Comparison of ENCODE assay signal across 9 cellular contexts in the genomic region with DNA sequence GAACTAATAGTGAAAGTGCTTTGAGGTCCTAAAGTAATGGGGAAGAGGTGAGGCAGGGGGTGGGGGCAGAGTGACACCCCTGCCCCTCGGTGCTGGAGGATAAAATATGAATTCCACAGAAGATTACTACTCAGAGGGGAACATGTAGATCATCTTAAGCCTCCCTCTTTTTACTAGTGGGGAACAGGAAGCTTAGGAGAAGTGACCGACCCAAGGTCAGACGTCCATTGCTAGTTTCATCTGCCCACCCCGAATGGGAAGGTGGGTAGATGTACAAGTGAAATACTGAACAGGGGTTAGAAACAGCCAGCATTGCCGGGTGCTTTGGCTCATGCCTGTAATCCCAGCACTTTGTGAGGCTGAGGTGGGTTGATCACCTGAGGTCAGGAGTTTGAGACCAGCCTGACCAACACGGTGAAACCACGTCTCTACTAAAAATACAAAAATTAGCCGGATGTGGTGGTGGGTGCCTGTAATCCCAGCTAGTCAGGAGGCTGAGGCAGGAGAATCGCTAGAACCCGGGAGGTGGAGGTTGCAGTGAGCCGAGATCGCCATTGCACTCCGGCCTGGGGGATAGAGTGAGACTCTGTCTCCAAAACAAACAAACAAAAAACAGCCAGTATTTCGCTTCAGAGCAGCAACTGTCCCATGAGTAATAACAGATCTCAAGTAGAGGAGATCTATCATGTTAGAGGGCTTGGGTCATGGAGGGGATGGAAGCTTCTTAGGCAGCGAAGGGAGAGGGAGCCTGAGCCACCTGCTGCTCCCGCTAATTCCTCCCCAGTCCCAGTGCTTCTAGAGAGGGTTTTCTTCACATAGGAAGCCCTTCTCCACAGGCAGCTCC. TPM values are rescaled to one million over a fixed set of nuclear protein-coding genes. Genes with fewer than 3 reads are reported as not detected.
DNase-seq lines count a peak whose midpoint lies in the region; ATAC-seq, FAIRE-seq and TF ChIP-seq lines count a peak whose summit lies in the region.
"Had no signal": no experiment of that assay in that cellular context is flagged by ENCODE, and none has a peak within 500 bp of the region (broad histone marks: within the 10 kb centered on the region; RNA-seq: fewer than 3 reads in every experiment).

No MANE protein-coding gene starts in this region.

- no peak for DNase-seq in activated naive CD4-positive, alpha-beta T cell treated with anti-CD3 and anti-CD28 coated beads for 36 hours
- no peak for DNase-seq in activated naive CD4-positive, alpha-beta T cell (lab: John Stamatoyannopoulos, UW)
- DNase-seq in K562 (ENCODE audit: extremely low read depth in 1 of 4, low spot score in 3 of 4) (no peak), mesenchymal stem cell (peak; percentile 60), tibial nerve (ENCODE audit: low spot score in 2 of 2) (no peak), SKM-1 treated with dmso at 0.1 percent for 144 hours (lab: John Stamatoyannopoulos, UW; ENCODE audit: unreplicated experiment) (no peak), amygdala (lab: John Stamatoyannopoulos, UW) (no peak)
- DNase-seq: DMS 273 treated with DMSO at 0.1 percent for 48 hours had no signal

- intact Hi-C loops in activated naive CD4-positive, alpha-beta T cell treated with anti-CD3 and anti-CD28 coated beads for 36 hours (cut with micrococcal nuclease), result loop anchor here (1.0 to 10.0 kb wide), 3 partner anchors 217 to 503 kb away; partner anchors contain the start of gene STARD3
- intact Hi-C loops in K562 (cut with micrococcal nuclease), result no loop called here

- TF ChIP-seq RAD21 in K562 (CRISPR knock-in tag; conservative IDR thresholded peaks at IDR 0.05 in 1 of 2, IDR thresholded peaks at IDR 0.05 in 1 of 2), result no peak

- peaks cover 91% of the 10 kb centered on the region for H3K4me1 Mint-ChIP-seq in activated naive CD4-positive, alpha-beta T cell treated with anti-CD3 and anti-CD28 coated beads for 36 hours (ENCODE audit: low read depth)

- H2AFZ ChIP-seq in K562 (ENCODE audit: low read depth, low read length) (peak overlapping the region; percentile 91), mesenchymal stem cell (ENCODE audit: low read depth, low read length) (no peak overlapping the region)

- H3K4me1 ChIP-seq in K562 (replicated peaks in 1 of 2; ENCODE audit: control insufficient read depth in 2 of 2, insufficient read depth in 2 of 2, low read length in 2 of 2) (peaks cover 50 to 53% of the 10 kb centered on the region in 2 experiments), mesenchymal stem cell (ENCODE audit: control insufficient read depth, insufficient read depth, low read depth, low read length) (peaks cover 23% of the 10 kb centered on the region), tibial nerve (peaks cover 11 to 80% (median 79%) of the 10 kb centered on the region in 4 donors)

- ATAC-seq in K562 (no peak), GM21528 (IDR thresholded peaks at IDR 0.05; ENCODE audit: low FRiP score, unreplicated experiment) (no peak)

- H3K36me3 ChIP-seq in K562 (ENCODE audit: control insufficient read depth, insufficient read depth, low read length), result peaks cover 21% of the 10 kb centered on the region; the same call in 2 of the 3 replicates
- peaks cover 10 to 15% of the 10 kb centered on the region in 2 experiments for H3K36me3 ChIP-seq in mesenchymal stem cell (ENCODE audit: control insufficient read depth in 1 of 2, insufficient read depth in 2 of 2, low read depth in 1 of 2, low read length in 2 of 2)
- H3K36me3 ChIP-seq in tibial nerve, result peaks cover 0 to 10% (median 9%) of the 10 kb centered on the region in 3 donors

- H3K9me3 ChIP-seq in K562 (replicated peaks; ENCODE audit: control insufficient read depth, insufficient read depth, low read depth, low read length) (no peaks in the 10 kb centered on the region), mesenchymal stem cell (ENCODE audit: control insufficient read depth, low read length) (no peaks in the 10 kb centered on the region), tibial nerve (no peaks in the 10 kb centered on the region)

- TF ChIP-seq EP300 in K562 (IDR thresholded peaks at IDR 0.05; ENCODE audit: low read length) (no peak), tibial nerve (IDR thresholded peaks at IDR 0.05) (no peak)

- H4K91ac ChIP-seq in mesenchymal stem cell (ENCODE audit: low read length), result no peak overlapping the region

- H3K79me1 ChIP-seq in mesenchymal stem cell (replicated peaks; ENCODE audit: low read length, poor library complexity, severe bottlenecking), result peaks cover 16% of the 10 kb centered on the region

- CTCF ChIA-PET in activated naive CD4-positive, alpha-beta T cell treated with anti-CD3 and anti-CD28 coated beads for 36 hours (lab: Charles Lee), result interaction anchor here (0.9 to 5.2 kb wide), 4 partner anchors 10 to 28 kb away, joined by 3 to 77 read pairs (median 12); no protein-coding TSS in a partner anchor
- CTCF ChIA-PET in K562 (lab: Yijun Ruan, JAX; ENCODE audit: low intra/inter-chr PET ratio), result no interaction called here

- H3K23ac ChIP-seq in mesenchymal stem cell (ENCODE audit: low read length in 2 of 2), result no peak overlapping the region

- no peak overlapping the region for H3K4me3 ChIP-seq in K562
- H3K4me3 ChIP-seq in mesenchymal stem cell (ENCODE audit: insufficient read depth in 1 of 2, low read depth in 1 of 2, low read length in 2 of 2), result peak overlapping the region in 1 of 2 experiments; percentile 93
- peak overlapping the region; percentile 27 to 95 (median 74) for H3K4me3 ChIP-seq in tibial nerve

- H2AK5ac ChIP-seq in mesenchymal stem cell (ENCODE audit: low read length, severe bottlenecking), result peak overlapping the region; percentile 75

- H3K18ac ChIP-seq in mesenchymal stem cell (ENCODE audit: low read depth in 1 of 2, low read length in 2 of 2), result peak overlapping the region; percentile 47 to 74

- TF ChIP-seq POLR2A in K562 (conservative IDR thresholded peaks at IDR 0.05) (no peak), tibial nerve (IDR thresholded peaks at IDR 0.05) (no peak)

- H3K4me2 ChIP-seq in K562 (ENCODE audit: insufficient read depth, low read length) (peak overlapping the region; percentile 96), mesenchymal stem cell (ENCODE audit: low read length, poor library complexity, severe bottlenecking) (no peak overlapping the region)

- H2BK120ac ChIP-seq in mesenchymal stem cell (ENCODE audit: low read depth, low read length), result no peak overlapping the region

- no peak for FAIRE-seq in K562 (lab: Jason Lieb, UNC)

- H3K36me3 Mint-ChIP-seq in activated naive CD4-positive, alpha-beta T cell treated with anti-CD3 and anti-CD28 coated beads for 36 hours (ENCODE audit: low read depth), result peaks cover 17% of the 10 kb centered on the region

- no peak overlapping the region for H2BK5ac ChIP-seq in mesenchymal stem cell (ENCODE audit: low read depth, low read length, poor library complexity, severe bottlenecking)

- H3K79me2 ChIP-seq in K562 (ENCODE audit: control insufficient read depth, insufficient read depth, low read length), result peaks cover 28% of the 10 kb centered on the region

- H4K20me1 ChIP-seq in K562 (replicated peaks; ENCODE audit: control insufficient read depth, insufficient read depth, low read length), result no peaks in the 10 kb centered on the region

- H4K8ac ChIP-seq in mesenchymal stem cell (ENCODE audit: low read length), result no peak overlapping the region

- WGBS in K562 (ENCODE audit: insufficient coverage, low coverage, missing lambda C conversion rate), result 66% methylated on average over 16 of the region's 16 CpGs
- 81% methylated on average over 12 of the region's 16 CpGs for WGBS in mesenchymal stem cell
- WGBS in tibial nerve, 2 donors, result 62 to 63% methylated on average over 14 to 16 of the region's 16 CpGs

- H2BK15ac ChIP-seq in mesenchymal stem cell (ENCODE audit: low read depth, poor library complexity, severe bottlenecking), result peak overlapping the region; percentile 6

- peaks cover 4% of the 10 kb centered on the region for H3K9me1 ChIP-seq in K562 (ENCODE audit: control insufficient read depth, insufficient read depth, low read length)

- in situ Hi-C loops in K562 (cut with MboI), result no loop called here

- H3K4ac ChIP-seq in mesenchymal stem cell (ENCODE audit: low read depth in 1 of 2, low read length in 2 of 2), result peak overlapping the region; percentile 63 to 80

- POLR2A ChIA-PET in K562 (lab: Yijun Ruan, JAX), result interaction anchor here (0.6 to 5.6 kb wide), 6 partner anchors 11 to 64 kb away, joined by 3 to 66 read pairs (median 6); partner anchors contain the start of gene CASC3

- peak overlapping the region; percentile 89 for H3K4me3 Mint-ChIP-seq in activated naive CD4-positive, alpha-beta T cell treated with anti-CD3 and anti-CD28 coated beads for 36 hours

- no peaks in the 10 kb centered on the region for H3K27me3 Mint-ChIP-seq in activated naive CD4-positive, alpha-beta T cell treated with anti-CD3 and anti-CD28 coated beads for 36 hours (ENCODE audit: low read depth)

- H3K9ac ChIP-seq in K562 (ENCODE audit: insufficient read depth in 1 of 2, low read depth in 2 of 2, low read length in 2 of 2) (peak overlapping the region; percentile 53 to 63; a peak in 3 of 4 replicates), mesenchymal stem cell (ENCODE audit: low read length) (peak overlapping the region; percentile 96)

- H3K27me3 ChIP-seq in K562 (ENCODE audit: control insufficient read depth in 2 of 2, insufficient read depth in 2 of 2, low read length in 2 of 2) (no peaks in the 10 kb centered on the region), mesenchymal stem cell (ENCODE audit: control insufficient read depth in 1 of 2, insufficient read depth in 1 of 2, low read length in 2 of 2) (no peaks in the 10 kb centered on the region), tibial nerve (no peaks in the 10 kb centered on the region)

- H3K27ac ChIP-seq in K562 (ENCODE audit: extremely low read depth, low read depth, low read length) (peak overlapping the region; percentile 78), mesenchymal stem cell (ENCODE audit: low read length, poor library complexity, severe bottlenecking) (peak overlapping the region; percentile 63), tibial nerve (peak overlapping the region; percentile 89 to 99 (median 98))

- H3K27ac Mint-ChIP-seq in activated naive CD4-positive, alpha-beta T cell treated with anti-CD3 and anti-CD28 coated beads for 36 hours, result peak overlapping the region; percentile 95

- H3K9me3 Mint-ChIP-seq in activated naive CD4-positive, alpha-beta T cell treated with anti-CD3 and anti-CD28 coated beads for 36 hours, result no peaks in the 10 kb centered on the region

- H2BK12ac ChIP-seq in mesenchymal stem cell (ENCODE audit: low read length in 2 of 2), result peak overlapping the region; percentile 76 to 79

- TF ChIP-seq CTCF in K562 (IDR thresholded peaks at IDR 0.05 in 2 of 3, conservative IDR thresholded peaks at IDR 0.05 in 1 of 3; ENCODE audit: insufficient read depth in 2 of 3, low read depth in 1 of 3, low read length in 3 of 3) (no peak), tibial nerve (IDR thresholded peaks at IDR 0.05) (no peak)

- no peak overlapping the region for H3K14ac ChIP-seq in mesenchymal stem cell (ENCODE audit: low read length in 2 of 2)

- no TSS peak for BruUV-seq in K562 (replicated peaks; lab: Mats Ljungman, UMichigan)

RNA-seq across cellular contexts. Expression of gene NR1D1, which starts 1.2 kb away (rescaled TPM):
- 1 to 10 TPM; 9.0 to 9.1 TPM for total RNA-seq in activated naive CD4-positive, alpha-beta T cell treated with anti-CD3 and anti-CD28 coated beads for 36 hours
- 2.3 and 7.8 TPM in 2 replicates for total RNA-seq in K562 (2011; cell fraction: chromatin; rRNA removed; ENCODE audit: low replicate concordance)
- total RNA-seq in K562 (2011; cell fraction: nucleolus; rRNA removed), result 3.6 and 4.0 TPM in 2 replicates
- 3.1 and 3.2 TPM in 2 replicates for total RNA-seq in K562 (2011; cell fraction: nucleoplasm; rRNA removed)
- total RNA-seq in K562 (2014; rRNA removed), result 0.78 and 1.00 TPM in 2 replicates
- 0.32 and 0.47 TPM in 2 replicates for total RNA-seq in K562 (2014; rRNA removed; fragmentation: Illumina TruSeq; extraction: Trizol)
- 0.65 and 1.2 TPM in 2 replicates for total RNA-seq in K562 (2015; rRNA removed; fragmentation: Illumina TruSeq; extraction: Trizol)
- total RNA-seq in K562 (2021), result 6.6 and 7.7 TPM in 2 replicates
- polyA plus RNA-seq in K562 (2011; rRNA removed), result 0.25 and 0.41 TPM in 2 replicates
- 0.21 and 0.89 TPM in 2 replicates for polyA plus RNA-seq in K562 (2011; cell fraction: cytosol; rRNA removed)
- 1.3 and 5.0 TPM in 2 replicates for polyA plus RNA-seq in K562 (2011; cell fraction: nucleus; rRNA removed)
- polyA plus RNA-seq in K562 (2012), result 5.3 and 5.4 TPM in 2 replicates
- 4.7 and 6.9 TPM in 2 replicates for polyA plus RNA-seq in K562 (2014; fragmentation: Illumina TruSeq; extraction: Trizol)
- polyA plus RNA-seq in K562 (2014; fragmentation: Nextera tagmentation; extraction: Ambion mirVana), result under 1 TPM; 0.27 TPM
- 1.4 and 2.0 TPM in 2 replicates for polyA plus RNA-seq in K562 (2014; rRNA removed)
- 0.42 and 0.63 TPM in 2 replicates for polyA minus RNA-seq in K562 (2011; rRNA and poly(A)+ RNA removed)
- 0.46 and 3.3 TPM in 2 replicates for polyA minus RNA-seq in K562 (2011; cell fraction: cytosol; rRNA and poly(A)+ RNA removed)
- polyA minus RNA-seq in K562 (2011; cell fraction: nucleus; rRNA and poly(A)+ RNA removed), result 2.2 and 2.6 TPM in 2 replicates
- 6.1 TPM for polyA plus RNA-seq in mesenchymal stem cell (2013, experiment 1 of 2)
- 5.5 TPM for polyA plus RNA-seq in mesenchymal stem cell (2013, experiment 2 of 2)
- total RNA-seq in tibial nerve, result 10 to 100 TPM; 16.8 to 48.2 (median 21.0) TPM

RNA-seq across cellular contexts. Expression of gene MSL1, which starts 20.2 kb away (rescaled TPM):
- 10 to 100 TPM; 72.1 to 72.2 TPM for total RNA-seq in activated naive CD4-positive, alpha-beta T cell treated with anti-CD3 and anti-CD28 coated beads for 36 hours
- 152 and 243 TPM in 2 replicates for total RNA-seq in K562 (2011; cell fraction: chromatin; rRNA removed; ENCODE audit: low replicate concordance)
- 80.5 and 93.3 TPM in 2 replicates for total RNA-seq in K562 (2011; cell fraction: nucleolus; rRNA removed)
- 126 and 148 TPM in 2 replicates for total RNA-seq in K562 (2011; cell fraction: nucleoplasm; rRNA removed)
- total RNA-seq in K562 (2014; rRNA removed) (51.7 and 52.4 TPM in 2 replicates), K562 (2014; rRNA removed; fragmentation: Illumina TruSeq; extraction: Trizol) (61.9 and 64.9 TPM in 2 replicates), K562 (2015; rRNA removed; fragmentation: Illumina TruSeq; extraction: Trizol) (77.8 and 91.8 TPM in 2 replicates), K562 (2021) (48.6 and 61.8 TPM in 2 replicates), tibial nerve (100 to 1,000 TPM in 3 of 4 donors, 10 to 100 TPM in 1; 78.0 to 113 (median 107) TPM)
- polyA plus RNA-seq in K562 (2011; rRNA removed) (48.0 and 66.7 TPM in 2 replicates), K562 (2014; fragmentation: Illumina TruSeq; extraction: Trizol) (99.3 and 120 TPM in 2 replicates), K562 (2014; fragmentation: Nextera tagmentation; extraction: Ambion mirVana) (10 to 100 TPM; 13.8 to 13.9 TPM), K562 (2014; rRNA removed) (62.8 and 74.1 TPM in 2 replicates)
- 15.6 and 17.6 TPM in 2 replicates for polyA plus RNA-seq in K562 (2011; cell fraction: cytosol; rRNA removed)
- polyA plus RNA-seq in K562 (2011; cell fraction: nucleus; rRNA removed), result 122 and 128 TPM in 2 replicates
- 40.1 and 52.3 TPM in 2 replicates for polyA plus RNA-seq in K562 (2012)
- polyA minus RNA-seq in K562 (2011; rRNA and poly(A)+ RNA removed), result 56.6 and 69.1 TPM in 2 replicates
- polyA minus RNA-seq in K562 (2011; cell fraction: cytosol; rRNA and poly(A)+ RNA removed), result 16.1 and 30.2 TPM in 2 replicates
- polyA minus RNA-seq in K562 (2011; cell fraction: nucleus; rRNA and poly(A)+ RNA removed), result 40.7 and 50.6 TPM in 2 replicates
- 67.5 TPM for polyA plus RNA-seq in mesenchymal stem cell (2013, experiment 1 of 2)
- polyA plus RNA-seq in mesenchymal stem cell (2013, experiment 2 of 2), result 66.9 TPM

RNA-seq across cellular contexts. Expression of gene CASC3, which starts 38.7 kb away (rescaled TPM):
- 100 to 1,000 TPM; 104 TPM for total RNA-seq in activated naive CD4-positive, alpha-beta T cell treated with anti-CD3 and anti-CD28 coated beads for 36 hours
- 240 and 242 TPM in 2 replicates for total RNA-seq in K562 (2011; cell fraction: chromatin; rRNA removed; ENCODE audit: low replicate concordance)
- 98.2 and 103 TPM in 2 replicates for total RNA-seq in K562 (2011; cell fraction: nucleolus; rRNA removed)
- 184 and 228 TPM in 2 replicates for total RNA-seq in K562 (2011; cell fraction: nucleoplasm; rRNA removed)
- total RNA-seq in K562 (2014; rRNA removed), result 21.5 and 30.8 TPM in 2 replicates
- total RNA-seq in K562 (2014; rRNA removed; fragmentation: Illumina TruSeq; extraction: Trizol), result 38.2 and 38.7 TPM in 2 replicates
- total RNA-seq in K562 (2015; rRNA removed; fragmentation: Illumina TruSeq; extraction: Trizol), result 34.4 and 36.5 TPM in 2 replicates
- 57.5 and 61.1 TPM in 2 replicates for total RNA-seq in K562 (2021)
- polyA plus RNA-seq in K562 (2011; rRNA removed), result 43.3 and 51.8 TPM in 2 replicates
- polyA plus RNA-seq in K562 (2011; cell fraction: cytosol; rRNA removed), result 29.1 and 32.3 TPM in 2 replicates
- 191 and 220 TPM in 2 replicates for polyA plus RNA-seq in K562 (2011; cell fraction: nucleus; rRNA removed)
- 48.8 and 57.5 TPM in 2 replicates for polyA plus RNA-seq in K562 (2012)
- polyA plus RNA-seq in K562 (2014; fragmentation: Illumina TruSeq; extraction: Trizol), result 56.5 and 65.1 TPM in 2 replicates
- polyA plus RNA-seq in K562 (2014; fragmentation: Nextera tagmentation; extraction: Ambion mirVana), result 10 to 100 TPM; 12.5 to 16.9 TPM
- polyA plus RNA-seq in K562 (2014; rRNA removed), result 35.2 and 38.9 TPM in 2 replicates
- 30.6 and 33.1 TPM in 2 replicates for polyA minus RNA-seq in K562 (2011; rRNA and poly(A)+ RNA removed)
- polyA minus RNA-seq in K562 (2011; cell fraction: cytosol; rRNA and poly(A)+ RNA removed), result 13.3 and 20.1 TPM in 2 replicates
- polyA minus RNA-seq in K562 (2011; cell fraction: nucleus; rRNA and poly(A)+ RNA removed), result 26.1 and 31.4 TPM in 2 replicates
- polyA plus RNA-seq in mesenchymal stem cell (2013, experiment 1 of 2), result 35.8 TPM
- polyA plus RNA-seq in mesenchymal stem cell (2013, experiment 2 of 2), result 33.7 TPM
- 100 to 1,000 TPM in 1 of 4 donors, 10 to 100 TPM in 3; 85.2 to 122 (median 93.4) TPM for total RNA-seq in tibial nerve

RNA-seq across cellular contexts. Expression of gene THRA, which starts 38.8 kb away (rescaled TPM):
- total RNA-seq in activated naive CD4-positive, alpha-beta T cell treated with anti-CD3 and anti-CD28 coated beads for 36 hours, result 10 to 100 TPM; 10.2 to 11.2 TPM
- total RNA-seq in K562 (2011; cell fraction: chromatin; rRNA removed; ENCODE audit: low replicate concordance), result 10.8 and 15.6 TPM in 2 replicates
- total RNA-seq in K562 (2011; cell fraction: nucleolus; rRNA removed), result 7.5 and 8.0 TPM in 2 replicates
- 10.3 and 15.7 TPM in 2 replicates for total RNA-seq in K562 (2011; cell fraction: nucleoplasm; rRNA removed)
- 13.8 and 18.9 TPM in 2 replicates for total RNA-seq in K562 (2014; rRNA removed)
- total RNA-seq in K562 (2014; rRNA removed; fragmentation: Illumina TruSeq; extraction: Trizol), result 7.5 and 9.1 TPM in 2 replicates
- 12.2 and 13.2 TPM in 2 replicates for total RNA-seq in K562 (2015; rRNA removed; fragmentation: Illumina TruSeq; extraction: Trizol)
- 22.7 and 23.4 TPM in 2 replicates for total RNA-seq in K562 (2021)
- 8.3 and 9.3 TPM in 2 replicates for polyA plus RNA-seq in K562 (2011; rRNA removed)
- polyA plus RNA-seq in K562 (2011; cell fraction: cytosol; rRNA removed), result 7.8 and 12.5 TPM in 2 replicates
- polyA plus RNA-seq in K562 (2011; cell fraction: nucleus; rRNA removed), result 7.3 and 15.8 TPM in 2 replicates
- 20.0 TPM in 2 replicates for polyA plus RNA-seq in K562 (2012)
- 19.7 and 21.6 TPM in 2 replicates for polyA plus RNA-seq in K562 (2014; fragmentation: Illumina TruSeq; extraction: Trizol)
- under 1 TPM; 0.34 to 0.50 TPM for polyA plus RNA-seq in K562 (2014; fragmentation: Nextera tagmentation; extraction: Ambion mirVana)
- 12.7 and 13.8 TPM in 2 replicates for polyA plus RNA-seq in K562 (2014; rRNA removed)
- 5.8 and 9.7 TPM in 2 replicates for polyA minus RNA-seq in K562 (2011; rRNA and poly(A)+ RNA removed)
- polyA minus RNA-seq in K562 (2011; cell fraction: cytosol; rRNA and poly(A)+ RNA removed), result 6.3 and 7.9 TPM in 2 replicates
- polyA minus RNA-seq in K562 (2011; cell fraction: nucleus; rRNA and poly(A)+ RNA removed), result 2.3 and 2.6 TPM in 2 replicates
- 24.1 TPM for polyA plus RNA-seq in mesenchymal stem cell (2013, experiment 1 of 2)
- 23.2 TPM for polyA plus RNA-seq in mesenchymal stem cell (2013, experiment 2 of 2)
- total RNA-seq in tibial nerve, result 10 to 100 TPM; 65.4 to 86.1 (median 78.4) TPM

RNA-seq across cellular contexts. Expression of gene MED24, which starts 47.4 kb away (rescaled TPM):
- total RNA-seq in activated naive CD4-positive, alpha-beta T cell treated with anti-CD3 and anti-CD28 coated beads for 36 hours, result 100 to 1,000 TPM; 107 TPM
- 361 and 745 TPM in 2 replicates for total RNA-seq in K562 (2011; cell fraction: chromatin; rRNA removed; ENCODE audit: low replicate concordance)
- total RNA-seq in K562 (2011; cell fraction: nucleolus; rRNA removed), result 434 and 442 TPM in 2 replicates
- total RNA-seq in K562 (2011; cell fraction: nucleoplasm; rRNA removed), result 293 and 327 TPM in 2 replicates
- total RNA-seq in K562 (2014; rRNA removed) (40.0 and 50.2 TPM in 2 replicates), K562 (2014; rRNA removed; fragmentation: Illumina TruSeq; extraction: Trizol) (40.3 and 48.9 TPM in 2 replicates), K562 (2015; rRNA removed; fragmentation: Illumina TruSeq; extraction: Trizol) (48.2 and 53.5 TPM in 2 replicates), K562 (2021) (102 and 108 TPM in 2 replicates), tibial nerve (100 to 1,000 TPM in 2 of 4 donors, 10 to 100 TPM in 2; 55.1 to 146 (median 84.6) TPM)
- polyA plus RNA-seq in K562 (2011; rRNA removed) (76.3 and 110 TPM in 2 replicates), K562 (2014; fragmentation: Illumina TruSeq; extraction: Trizol) (117 and 129 TPM in 2 replicates), K562 (2014; fragmentation: Nextera tagmentation; extraction: Ambion mirVana) (1 to 10 TPM; 5.9 to 8.3 TPM), K562 (2014; rRNA removed) (73.3 and 74.8 TPM in 2 replicates)
- polyA plus RNA-seq in K562 (2011; cell fraction: cytosol; rRNA removed), result 70.1 and 113 TPM in 2 replicates
- 331 and 574 TPM in 2 replicates for polyA plus RNA-seq in K562 (2011; cell fraction: nucleus; rRNA removed)
- 97.7 and 114 TPM in 2 replicates for polyA plus RNA-seq in K562 (2012)
- polyA minus RNA-seq in K562 (2011; rRNA and poly(A)+ RNA removed), result 79.0 and 96.5 TPM in 2 replicates
- 80.5 and 119 TPM in 2 replicates for polyA minus RNA-seq in K562 (2011; cell fraction: cytosol; rRNA and poly(A)+ RNA removed)
- 146 and 149 TPM in 2 replicates for polyA minus RNA-seq in K562 (2011; cell fraction: nucleus; rRNA and poly(A)+ RNA removed)
- 35.2 TPM for polyA plus RNA-seq in mesenchymal stem cell (2013, experiment 1 of 2)
- polyA plus RNA-seq in mesenchymal stem cell (2013, experiment 2 of 2), result 35.4 TPM
